4 cellular contexts compared by ENCODE assay signal in the genomic region with DNA sequence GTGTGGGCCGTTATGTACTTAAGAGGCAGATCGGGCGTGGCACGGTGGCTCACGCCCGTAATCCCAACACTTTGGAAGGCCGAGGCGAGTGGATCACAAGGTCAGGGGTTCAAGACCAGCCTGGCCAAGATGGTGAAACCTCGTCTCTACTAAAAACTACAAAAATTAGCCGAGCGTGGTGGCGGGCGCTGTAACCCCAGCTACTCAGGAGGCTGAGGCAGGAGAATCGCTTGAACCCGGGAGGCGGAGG. TPM values are rescaled to one million over a fixed set of nuclear protein-coding genes. Genes with fewer than 3 reads are reported as not detected.
DNase-seq lines count a peak whose midpoint lies in the region; ATAC-seq and TF ChIP-seq lines count a peak whose summit lies in the region.
"Not testable (repeated sequence)": the region's sequence is repeated elsewhere in the genome, so short reads cannot be mapped to it uniquely, and the experiment has no call there.

No MANE protein-coding gene starts in this region.

- TF ChIP-seq CTCF in AG04450 (IDR thresholded peaks at IDR 0.05; ENCODE audit: low read depth, low read length), result not testable (repeated sequence)

- not testable (repeated sequence) for ATAC-seq in SK-N-SH treated with all-trans-retinoic acid at 6 μM for 48 hours; effector memory CD8-positive, alpha-beta T cell (replicated peaks); naive thymus-derived CD4-positive, alpha-beta T cell

- H3K9me3 Mint-ChIP-seq in effector memory CD8-positive, alpha-beta T cell; naive thymus-derived CD4-positive, alpha-beta T cell: not testable (repeated sequence)

- H3K27ac ChIP-seq in AG04450 (ENCODE audit: low read depth, low read length), result peak overlapping the region; percentile 87
- H3K27ac ChIP-seq in naive thymus-derived CD4-positive, alpha-beta T cell (ENCODE audit: low read depth, low read length), result peak overlapping the region; percentile 76

- DNase-seq in AG04450 (ENCODE audit: low read depth, low spot score); effector memory CD8-positive, alpha-beta T cell; naive thymus-derived CD4-positive, alpha-beta T cell: not testable (repeated sequence)

- H3K9me3 ChIP-seq in AG04450 (ENCODE audit: control insufficient read depth, insufficient read depth, low read length); naive thymus-derived CD4-positive, alpha-beta T cell (ENCODE audit: control insufficient read depth in 2 of 3, low read length in 3 of 3): not testable (repeated sequence)

- not testable (repeated sequence) for H3K27me3 ChIP-seq in AG04450 (ENCODE audit: control insufficient read depth, insufficient read depth, low read length); naive thymus-derived CD4-positive, alpha-beta T cell (ENCODE audit: control insufficient read depth in 2 of 2, insufficient read depth in 2 of 2, low read length in 2 of 2)

- not testable (repeated sequence) for H3K27me3 Mint-ChIP-seq in effector memory CD8-positive, alpha-beta T cell; naive thymus-derived CD4-positive, alpha-beta T cell

- CTCF ChIA-PET in AG04450 (lab: Charles Lee), result interaction anchor here (0.5 to 4.2 kb wide), 25 partner anchors 9 to 194 kb away, joined by 3 to 69 read pairs (median 4); a partner anchor contains a TSS
- CTCF ChIA-PET in naive thymus-derived CD4-positive, alpha-beta T cell (lab: Charles Lee), result interaction anchor here (0.7 to 3.5 kb wide), 12 partner anchors 10 to 1239 kb away, joined by 3 to 45 read pairs (median 6); a partner anchor contains a TSS

- H3K4me3 Mint-ChIP-seq in effector memory CD8-positive, alpha-beta T cell, result peak overlapping the region; percentile 92
- H3K4me3 Mint-ChIP-seq in naive thymus-derived CD4-positive, alpha-beta T cell, result peak overlapping the region; percentile 88 to 97 (median 92)

- H3K4me3 ChIP-seq in AG04450 (ENCODE audit: low read depth, low read length), result peak overlapping the region; percentile 64
- peak overlapping the region; percentile 57 for H3K4me3 ChIP-seq in naive thymus-derived CD4-positive, alpha-beta T cell (ENCODE audit: low read length)

- H3K4me1 ChIP-seq in naive thymus-derived CD4-positive, alpha-beta T cell (ENCODE audit: control insufficient read depth in 2 of 2, insufficient read depth in 2 of 2, low read length in 2 of 2), result peaks cover 11 to 25% of the 10 kb centered on the region in 2 donors

- intact Hi-C loops in naive thymus-derived CD4-positive, alpha-beta T cell (cut with micrococcal nuclease), result loop anchor here (1.0 to 5.0 kb wide), 9 partner anchors 10 to 187 kb away; a partner anchor contains a TSS

- H3K27ac Mint-ChIP-seq in effector memory CD8-positive, alpha-beta T cell, result peak overlapping the region; percentile 98
- peak overlapping the region; percentile 92 to 99 (median 97) for H3K27ac Mint-ChIP-seq in naive thymus-derived CD4-positive, alpha-beta T cell

- peaks cover 23 to 27% of the 10 kb centered on the region in 2 donors for H3K4me1 Mint-ChIP-seq in effector memory CD8-positive, alpha-beta T cell (ENCODE audit: low read depth in 2 of 2)
- peaks cover 8 to 35% (median 28%) of the 10 kb centered on the region in 7 donors for H3K4me1 Mint-ChIP-seq in naive thymus-derived CD4-positive, alpha-beta T cell

- POLR2A ChIA-PET in AG04450 (lab: Yijun Ruan, JAX), result interaction anchor here (0.6 to 1.9 kb wide), 11 partner anchors 10 to 83 kb away, joined by 3 to 10 read pairs (median 5); a partner anchor contains a TSS
- POLR2A ChIA-PET in naive thymus-derived CD4-positive, alpha-beta T cell (lab: Charles Lee), result interaction anchor here (0.9 to 2.9 kb wide), 11 partner anchors 9 to 68 kb away, joined by 3 to 25 read pairs (median 7); a partner anchor contains a TSS

- H3K36me3 Mint-ChIP-seq in effector memory CD8-positive, alpha-beta T cell (ENCODE audit: insufficient read depth), result peaks cover 22% of the 10 kb centered on the region
- H3K36me3 Mint-ChIP-seq in naive thymus-derived CD4-positive, alpha-beta T cell, result not testable (repeated sequence)

- H3K36me3 ChIP-seq in naive thymus-derived CD4-positive, alpha-beta T cell (ENCODE audit: control insufficient read depth in 2 of 3, insufficient read depth in 3 of 3, low read length in 3 of 3), result not testable (repeated sequence)

TF ChIP-seq in SK-N-SH treated with all-trans-retinoic acid at 6 μM for 48 hours, 23 proteins besides CTCF, POLR2A, EP300 and RAD21:
- TF ChIP-seq, protein P1, sequence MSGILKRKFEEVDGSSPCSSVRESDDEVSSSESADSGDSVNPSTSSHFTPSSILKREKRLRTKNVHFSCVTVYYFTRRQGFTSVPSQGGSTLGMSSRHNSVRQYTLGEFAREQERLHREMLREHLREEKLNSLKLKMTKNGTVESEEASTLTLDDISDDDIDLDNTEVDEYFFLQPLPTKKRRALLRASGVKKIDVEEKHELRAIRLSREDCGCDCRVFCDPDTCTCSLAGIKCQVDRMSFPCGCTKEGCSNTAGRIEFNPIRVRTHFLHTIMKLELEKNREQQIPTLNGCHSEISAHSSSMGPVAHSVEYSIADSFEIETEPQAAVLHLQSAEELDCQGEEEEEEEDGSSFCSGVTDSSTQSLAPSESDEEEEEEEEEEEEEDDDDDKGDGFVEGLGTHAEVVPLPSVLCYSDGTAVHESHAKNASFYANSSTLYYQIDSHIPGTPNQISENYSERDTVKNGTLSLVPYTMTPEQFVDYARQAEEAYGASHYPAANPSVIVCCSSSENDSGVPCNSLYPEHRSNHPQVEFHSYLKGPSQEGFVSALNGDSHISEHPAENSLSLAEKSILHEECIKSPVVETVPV (CRISPR knock-in tag; IDR thresholded peaks at IDR 0.05), result 0 out of 2 replicates have a peak, but pooled peaks have one; percentile 31

RNA-seq across cellular contexts. Expression of a gene that starts 13.8 kb away (rescaled TPM):
- 32.5 and 34.6 TPM in 2 replicates for polyA plus RNA-seq in AG04450 (2011; rRNA removed)
- 27.0 and 38.5 TPM in 2 replicates for polyA minus RNA-seq in AG04450 (2011; rRNA and poly(A)+ RNA removed)
- 10 to 100 TPM; 26.0 to 35.9 (median 28.1) TPM for total RNA-seq in naive thymus-derived CD4-positive, alpha-beta T cell
- polyA plus RNA-seq in naive thymus-derived CD4-positive, alpha-beta T cell, result 1 to 10 TPM in 1 of 2 donors, under 1 TPM in 1; 0.87 to 2.6 TPM

RNA-seq across cellular contexts. Expression of a gene that starts 14.6 kb away (rescaled TPM):
- 44.6 and 62.3 TPM in 2 replicates for polyA plus RNA-seq in AG04450 (2011; rRNA removed)
- polyA minus RNA-seq in AG04450 (2011; rRNA and poly(A)+ RNA removed), result 33.4 and 56.5 TPM in 2 replicates
- total RNA-seq in naive thymus-derived CD4-positive, alpha-beta T cell, result 10 to 100 TPM; 19.5 to 40.8 (median 22.0) TPM
- polyA plus RNA-seq in naive thymus-derived CD4-positive, alpha-beta T cell, result 10 to 100 TPM; 48.9 to 49.9 TPM

RNA-seq across cellular contexts. Expression of a gene that starts 20.3 kb away (rescaled TPM):
- 2.9 and 3.8 TPM in 2 replicates for polyA plus RNA-seq in AG04450 (2011; rRNA removed)
- 5.1 and 9.9 TPM in 2 replicates for polyA minus RNA-seq in AG04450 (2011; rRNA and poly(A)+ RNA removed)
- total RNA-seq in naive thymus-derived CD4-positive, alpha-beta T cell, result 10 to 100 TPM in 1 of 5 experiments, 1 to 10 TPM in 4; 3.5 to 21.9 (median 4.1) TPM
- 1 to 10 TPM in 1 of 2 donors, under 1 TPM in 1; 0.69 to 1.3 TPM for polyA plus RNA-seq in naive thymus-derived CD4-positive, alpha-beta T cell

RNA-seq across cellular contexts. Expression of a gene that starts 20.8 kb away (rescaled TPM):
- polyA plus RNA-seq in AG04450 (2011; rRNA removed), result 102 and 131 TPM in 2 replicates
- polyA minus RNA-seq in AG04450 (2011; rRNA and poly(A)+ RNA removed), result 175 and 190 TPM in 2 replicates
- 100 to 1,000 TPM in 4 of 5 experiments, 10 to 100 TPM in 1; 97.4 to 236 (median 155) TPM for total RNA-seq in naive thymus-derived CD4-positive, alpha-beta T cell
- polyA plus RNA-seq in naive thymus-derived CD4-positive, alpha-beta T cell, result 100 to 1,000 TPM; 450 to 469 TPM

RNA-seq across cellular contexts. Expression of a gene that starts 53.6 kb away (rescaled TPM):
- polyA plus RNA-seq in AG04450 (2011; rRNA removed), result 16.8 and 35.6 TPM in 2 replicates
- polyA minus RNA-seq in AG04450 (2011; rRNA and poly(A)+ RNA removed), result 5.9 and 6.1 TPM in 2 replicates
- 10 to 100 TPM; 29.1 to 50.4 (median 43.8) TPM for total RNA-seq in naive thymus-derived CD4-positive, alpha-beta T cell
- 100 to 1,000 TPM in 1 of 2 donors, 10 to 100 TPM in 1; 99.2 to 128 TPM for polyA plus RNA-seq in naive thymus-derived CD4-positive, alpha-beta T cell
